ENCODE assay signal across 10 cellular contexts in the genomic region with DNA sequence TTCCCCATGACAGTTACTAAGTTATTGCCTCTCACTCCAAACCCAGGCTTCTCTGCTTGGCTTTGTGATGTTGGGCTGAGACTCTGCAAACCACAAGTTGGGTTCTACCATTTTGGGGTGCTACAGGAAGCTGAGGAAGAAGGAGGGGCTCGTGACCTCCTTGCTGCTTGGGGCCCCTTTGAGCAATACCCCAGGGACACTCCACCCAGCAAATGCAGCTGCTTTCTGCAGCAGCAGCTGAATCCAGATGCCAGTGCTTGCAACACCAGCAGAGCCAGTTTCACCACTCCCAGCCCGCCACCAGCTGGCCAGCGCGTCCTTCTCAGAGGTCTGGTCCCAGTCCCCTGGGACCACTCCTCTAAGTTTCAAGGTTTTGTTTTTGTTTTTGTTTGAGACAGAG. TPM values are rescaled to one million over a fixed set of nuclear protein-coding genes. Genes with fewer than 3 reads are reported as not detected.
DNase-seq lines count a peak whose midpoint lies in the region; ATAC-seq and TF ChIP-seq lines count a peak whose summit lies in the region.
"Had no signal": no experiment of that assay in that cellular context is flagged by ENCODE, and none has a peak within 500 bp of the region (broad histone marks: within the 10 kb centered on the region; RNA-seq: fewer than 3 reads in every experiment).

No MANE protein-coding gene starts in this region.

- peak; percentile 79 for DNase-seq in GF-D8 (lab: John Stamatoyannopoulos, UW)
- DNase-seq in NB4 (ENCODE audit: low read depth), result peak; percentile 97
- DNase-seq in fibroblast of villous mesenchyme (ENCODE audit: low read depth), result peak; percentile 41
- DNase-seq in WERI-Rb-1, result no peak
- DNase-seq in osteoblast (ENCODE audit: insufficient read length, low spot score, missing footprints), result no peak
- no peak for DNase-seq in NCI-H1694 (lab: John Stamatoyannopoulos, UW)
- DNase-seq in activated T-cell treated with anti-CD3 and anti-CD28 coated beads, Interleukin-2, amount 50 U/mL, for 48 hours, result no peak
- DNase-seq: NCI-H1048; stimulated activated CD4-positive, alpha-beta T cell treated with anti-CD3 and anti-CD28 coated beads, Interleukin-15, amount 100 ng/mL, for 24 hours had no signal

- no peak for TF ChIP-seq POLR2A in NB4 (IDR thresholded peaks at IDR 0.05; ENCODE audit: extremely low read depth, insufficient read length)

- peak; percentile 7 for TF ChIP-seq CTCF in NB4 (IDR thresholded peaks at IDR 0.05; ENCODE audit: low read depth, low read length)
- TF ChIP-seq CTCF in fibroblast of villous mesenchyme (IDR thresholded peaks at IDR 0.05; ENCODE audit: insufficient read depth, low read depth, low read length), result no peak
- TF ChIP-seq CTCF in WERI-Rb-1 (IDR thresholded peaks at IDR 0.05; ENCODE audit: low read depth, low read length), result no peak
- no peak for TF ChIP-seq CTCF in osteoblast (IDR thresholded peaks at IDR 0.05; ENCODE audit: extremely low read depth, low read depth, low read length)

- H3K4me1 ChIP-seq in osteoblast (ENCODE audit: insufficient read depth, low read length), result peaks cover 3% of the 10 kb centered on the region

- peak; percentile 58 for ATAC-seq in GM21390 (IDR thresholded peaks at IDR 0.05; ENCODE audit: unreplicated experiment)

- H3K9me3 ChIP-seq in WERI-Rb-1 (ENCODE audit: severe bottlenecking), result peaks cover 4% of the 10 kb centered on the region
- H3K9me3 ChIP-seq in osteoblast (ENCODE audit: low read depth, low read length), result no peaks in the 10 kb centered on the region

- no peak overlapping the region for H2AFZ ChIP-seq in osteoblast (ENCODE audit: low read length)

- H3K27ac ChIP-seq in WERI-Rb-1, result no peak overlapping the region
- H3K27ac ChIP-seq in osteoblast (ENCODE audit: low read depth, low read length), result no peak overlapping the region

- no peak overlapping the region for H3K4me2 ChIP-seq in osteoblast (ENCODE audit: insufficient read depth, low read length)

- H3K36me3 ChIP-seq in WERI-Rb-1 (no peaks in the 10 kb centered on the region), osteoblast (ENCODE audit: insufficient read depth, low read length) (no peaks in the 10 kb centered on the region)

- H3K4me3 ChIP-seq in NB4 (ENCODE audit: low read depth, low read length) (no peak overlapping the region), fibroblast of villous mesenchyme (ENCODE audit: low read depth, low read length) (no peak overlapping the region), WERI-Rb-1 (ENCODE audit: low read depth, low read length) (no peak overlapping the region), osteoblast (ENCODE audit: insufficient read depth, low read length) (no peak overlapping the region)

- H3K79me2 ChIP-seq in osteoblast (ENCODE audit: insufficient read depth, low read length), result no peaks in the 10 kb centered on the region

- H4K20me1 ChIP-seq in osteoblast (ENCODE audit: insufficient read depth, low read length), result no peaks in the 10 kb centered on the region

- H3K27me3 ChIP-seq in WERI-Rb-1 (ENCODE audit: insufficient read depth, low read depth, severe bottlenecking) (no peaks in the 10 kb centered on the region), osteoblast (ENCODE audit: insufficient read depth, low read length) (peaks cover 4% of the 10 kb centered on the region)

RNA-seq across cellular contexts. Expression of a gene that starts 22.0 kb away (rescaled TPM):
- total RNA-seq in fibroblast of villous mesenchyme, result 30.0 and 45.3 TPM in 2 replicates
- 36.9 and 43.3 TPM in 2 replicates for total RNA-seq in osteoblast

Comparison
In these comparisons a context has a peak if more than half of its experiments do, and no peak if none do; other contexts are left out.
1. DNase-seq: peak in GF-D8 (single experiment), NB4 (single experiment) and fibroblast of villous mesenchyme (single experiment); none in WERI-Rb-1 (single experiment), osteoblast (single experiment), NCI-H1694 (single experiment) and activated T-cell treated with anti-CD3 and anti-CD28 coated beads, Interleukin-2, amount 50 U/mL, for 48 hours (0 of 2).